13 cellular contexts compared by ENCODE assay signal in genomic region chr14:35295845-35296161, GRCh38. TPM values are rescaled to one million over a fixed set of nuclear protein-coding genes. Genes with fewer than 3 reads are reported as not detected.
DNase-seq lines count a peak whose midpoint lies in the region; ATAC-seq and TF ChIP-seq lines count a peak whose summit lies in the region.
"Had no signal": no experiment of that assay in that cellular context is flagged by ENCODE, and none has a peak within 500 bp of the region (broad histone marks: within the 10 kb centered on the region; RNA-seq: fewer than 3 reads in every experiment).

No MANE protein-coding gene starts in this region.

- no peak for ATAC-seq in GM19397 (IDR thresholded peaks at IDR 0.05; ENCODE audit: unreplicated experiment)
- ATAC-seq: heart left ventricle had no signal

- H3K36me3 Mint-ChIP-seq in activated CD4-positive, alpha-beta T cell treated with anti-CD3 and anti-CD28 coated beads, Interleukin-2, amount 10 ng/mL, durations not matched to agents 24 days and 14 days (ENCODE audit: low read depth), result peaks cover 29% of the 10 kb centered on the region
- H3K36me3 Mint-ChIP-seq in brain, result peaks cover 38% of the 10 kb centered on the region
- H3K36me3 Mint-ChIP-seq in progenitor cell of endocrine pancreas (ENCODE audit: insufficient read depth), result peaks cover 2% of the 10 kb centered on the region

- peaks cover 49% of the 10 kb centered on the region for H3K4me1 Mint-ChIP-seq in activated CD4-positive, alpha-beta T cell treated with anti-CD3 and anti-CD28 coated beads, Interleukin-2, amount 10 ng/mL, durations not matched to agents 24 days and 14 days
- peaks cover 75% of the 10 kb centered on the region for H3K4me1 Mint-ChIP-seq in brain
- H3K4me1 Mint-ChIP-seq in progenitor cell of endocrine pancreas (ENCODE audit: low read depth), result peaks cover 18% of the 10 kb centered on the region

- H3K27ac Mint-ChIP-seq in activated CD4-positive, alpha-beta T cell treated with anti-CD3 and anti-CD28 coated beads, Interleukin-2, amount 10 ng/mL, durations not matched to agents 24 days and 14 days, result peak overlapping the region; percentile 34
- peak overlapping the region in 1 of 5 experiments; percentile 37 for H3K27ac Mint-ChIP-seq in brain
- peak overlapping the region; percentile 31 for H3K27ac Mint-ChIP-seq in progenitor cell of endocrine pancreas
- H3K27ac Mint-ChIP-seq: memory B cell had no signal

- no peaks in the 10 kb centered on the region for H3K27me3 Mint-ChIP-seq in activated CD4-positive, alpha-beta T cell treated with anti-CD3 and anti-CD28 coated beads, Interleukin-2, amount 10 ng/mL, durations not matched to agents 24 days and 14 days
- H3K27me3 Mint-ChIP-seq in brain (peaks cover 4% of the 10 kb centered on the region), progenitor cell of endocrine pancreas (no peaks in the 10 kb centered on the region)
- H3K27me3 Mint-ChIP-seq: memory B cell had no signal

- no peak for TF ChIP-seq CTCF in brain (conservative IDR thresholded peaks at IDR 0.05)
- no peak for TF ChIP-seq CTCF in progenitor cell of endocrine pancreas (IDR thresholded peaks at IDR 0.05; ENCODE audit: unreplicated experiment)

- H3K9me3 Mint-ChIP-seq in activated CD4-positive, alpha-beta T cell treated with anti-CD3 and anti-CD28 coated beads, Interleukin-2, amount 10 ng/mL, durations not matched to agents 24 days and 14 days, result no peaks in the 10 kb centered on the region
- H3K9me3 Mint-ChIP-seq in brain (peaks cover 0 to 3% (median 0%) of the 10 kb centered on the region in 5 experiments), progenitor cell of endocrine pancreas (ENCODE audit: low read depth) (no peaks in the 10 kb centered on the region)
- H3K9me3 Mint-ChIP-seq: memory B cell had no signal

- intact Hi-C loops in activated CD4-positive, alpha-beta T cell treated with anti-CD3 and anti-CD28 coated beads, Interleukin-2, amount 10 ng/mL, durations not matched to agents 24 days and 14 days (cut with micrococcal nuclease), result loop anchor here (10.0 kb wide), 1 partner anchor 421 kb away; the partner anchor contains the start of gene BAZ1A

- peak overlapping the region; percentile 75 for H3K4me3 Mint-ChIP-seq in activated CD4-positive, alpha-beta T cell treated with anti-CD3 and anti-CD28 coated beads, Interleukin-2, amount 10 ng/mL, durations not matched to agents 24 days and 14 days
- H3K4me3 Mint-ChIP-seq in brain (peak overlapping the region in 4 of 5 experiments; percentile 40 to 58 (median 52)), progenitor cell of endocrine pancreas (ENCODE audit: low read depth) (no peak overlapping the region)
- H3K4me3 Mint-ChIP-seq: memory B cell had no signal

- no peak for DNase-seq in activated CD4-positive, alpha-beta T cell treated with anti-CD3 and anti-CD28 coated beads, Interleukin-2, amount 10 ng/mL, durations not matched to agents 24 days and 14 days
- no peak for DNase-seq in activated CD4-positive, alpha-beta T cell treated with anti-CD3 and anti-CD28 coated beads, Interleukin-2, amount 50 U/mL, for 4 hours
- peak; percentile 97 for DNase-seq in NCI-H2029 (lab: John Stamatoyannopoulos, UW)
- DNase-seq in progenitor cell of endocrine pancreas (ENCODE audit: low spot score, unreplicated experiment), result no peak
- no peak for DNase-seq in COLO829 (ENCODE audit: low spot score)
- DNase-seq in EL, result no peak
- DNase-seq: activated CD4-positive, CD25-positive, alpha-beta regulatory T cell; heart left ventricle; retina; testis had no signal

RNA-seq across cellular contexts. Expression of gene PSMA6, which starts 3.6 kb away (rescaled TPM):
- total RNA-seq in activated CD4-positive, alpha-beta T cell treated with anti-CD3 and anti-CD28 coated beads, Interleukin-2, amount 10 ng/mL, durations not matched to agents 24 days and 14 days, result 501 and 522 TPM in 2 replicates
- 183 TPM for polyA plus RNA-seq in brain (ENCODE audit: insufficient read depth, low read depth, low replicate concordance)
- 175 and 177 TPM in 2 replicates for total RNA-seq in progenitor cell of endocrine pancreas
